30 cellular contexts compared by ENCODE assay signal in the genomic region with DNA sequence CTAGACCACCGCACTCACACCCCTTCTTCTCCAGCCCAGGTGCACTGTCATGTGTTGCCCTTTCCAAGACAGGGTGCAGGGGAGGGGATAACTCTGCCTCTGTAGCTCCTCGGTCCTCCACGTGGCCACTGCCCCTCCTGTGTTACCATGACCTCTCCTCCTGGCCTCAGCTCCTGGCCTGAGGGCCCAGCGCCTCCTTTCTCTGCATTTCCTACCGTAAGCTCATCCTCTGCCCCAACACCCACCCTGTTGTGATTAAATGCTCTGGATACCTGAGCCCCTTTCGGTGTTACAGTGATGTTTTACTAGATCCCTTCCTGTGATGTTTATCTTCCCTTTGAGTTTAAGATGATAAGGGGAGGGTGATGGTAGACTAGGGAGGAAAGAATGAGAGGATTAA.
"Had no signal": no experiment of that assay in that cellular context is flagged by ENCODE, and none has a peak within 500 bp of the region (broad histone marks: within the 10 kb centered on the region; RNA-seq: fewer than 3 reads in every experiment).

No MANE protein-coding gene starts in this region.

- H3K4me1 ChIP-seq: breast epithelium, colonic mucosa, prostate gland, vagina had no signal

- H3K27ac Mint-ChIP-seq: activated B cell treated with CpG ODN at 0.5 μM for 24 hours; activated CD8-positive, alpha-beta T cell treated with anti-CD3 and anti-CD28 coated beads for 36 hours; activated naive CD4-positive, alpha-beta T cell treated with anti-CD3 and anti-CD28 coated beads, Interleukin-2, amount 50 U/mL, for 72 hours; activated T-helper 2 cell treated with anti-CD3 and anti-CD28 coated beads, Interferon-gamma antibody, Interleukin-2, Interleukin-4, amounts not matched to agents 10 μg/mL and 5 μg/mL and 100 μg/mL, durations not matched to agents 14 hours and 24 hours and 36 hours; immature natural killer cell; stimulated activated effector memory CD8-positive, alpha-beta T cell treated with anti-CD3 and anti-CD28 coated beads, Interleukin-12 subunit alpha, Interleukin-12 subunit beta, amount 100 ng/mL, for 72 hours; stimulated activated naive CD8-positive, alpha-beta T cell treated with anti-CD3 and anti-CD28 coated beads, Interleukin-15, amount 100 ng/mL, for 72 hours had no signal

- H3K9me3 ChIP-seq: colonic mucosa, ovary had no signal

- H3K36me3 ChIP-seq: breast epithelium, colonic mucosa, gastroesophageal sphincter, ovary, prostate gland, upper lobe of left lung, vagina had no signal

- H3K27me3 ChIP-seq: breast epithelium, colonic mucosa, gastroesophageal sphincter, ovary, upper lobe of left lung, vagina had no signal

- H3K27ac ChIP-seq: breast epithelium, colonic mucosa, gastroesophageal sphincter, ovary, prostate gland, skin epidermis, upper lobe of left lung, vagina had no signal

- H3K4me3 Mint-ChIP-seq: activated B cell treated with CpG ODN at 0.5 μM for 24 hours; activated CD8-positive, alpha-beta T cell treated with anti-CD3 and anti-CD28 coated beads for 36 hours; immature natural killer cell; naive thymus-derived CD8-positive, alpha-beta T cell; stimulated activated effector memory CD8-positive, alpha-beta T cell treated with anti-CD3 and anti-CD28 coated beads, Interleukin-12 subunit alpha, Interleukin-12 subunit beta, amount 100 ng/mL, for 72 hours; stimulated activated naive CD8-positive, alpha-beta T cell treated with anti-CD3 and anti-CD28 coated beads, Interleukin-15, amount 100 ng/mL, for 72 hours had no signal

- DNase-seq: activated B cell treated with CpG ODN at 0.5 μM for 24 hours; activated CD4-positive, alpha-beta T cell treated with anti-CD3 and anti-CD28 coated beads, Interleukin-2, amount 50 U/mL, for 1 hour; activated CD8-positive, alpha-beta T cell treated with anti-CD3 and anti-CD28 coated beads for 36 hours; activated naive CD4-positive, alpha-beta T cell; activated T-cell treated with anti-CD3 and anti-CD28 coated beads, Interleukin-2, amount 50 U/mL, for 48 hours; cerebellar nuclear complex; colonic mucosa; effector CD8-positive, alpha-beta T cell; hypothalamus; immature natural killer cell; kidney; left colon; naive thymus-derived CD8-positive, alpha-beta T cell; ovary; retina; stimulated activated CD4-positive, alpha-beta T cell treated with anti-CD3 and anti-CD28 coated beads, Interleukin-12 subunit alpha, Interleukin-12 subunit beta, amount 100 ng/mL, for 4 hours; stimulated activated CD4-positive, alpha-beta T cell treated with anti-CD3 and anti-CD28 coated beads, Interleukin-4, amount 100 ng/mL, for 1 hour; stimulated activated naive CD8-positive, alpha-beta T cell treated with anti-CD3 and anti-CD28 coated beads, Interleukin-15, amount 100 ng/mL, for 72 hours; substantia nigra; T-helper 2 cell; upper lobe of left lung had no signal

- H3K27me3 Mint-ChIP-seq: activated B cell treated with CpG ODN at 0.5 μM for 24 hours; activated CD8-positive, alpha-beta T cell treated with anti-CD3 and anti-CD28 coated beads for 36 hours; naive thymus-derived CD8-positive, alpha-beta T cell; stimulated activated naive CD8-positive, alpha-beta T cell treated with anti-CD3 and anti-CD28 coated beads, Interleukin-15, amount 100 ng/mL, for 72 hours had no signal

- H3K4me1 Mint-ChIP-seq: activated B cell treated with CpG ODN at 0.5 μM for 24 hours; immature natural killer cell; stimulated activated effector memory CD8-positive, alpha-beta T cell treated with anti-CD3 and anti-CD28 coated beads, Interleukin-12 subunit alpha, Interleukin-12 subunit beta, amount 100 ng/mL, for 72 hours; stimulated activated naive CD8-positive, alpha-beta T cell treated with anti-CD3 and anti-CD28 coated beads, Interleukin-15, amount 100 ng/mL, for 72 hours had no signal

- ATAC-seq: activated CD8-positive, alpha-beta T cell treated with anti-CD3 and anti-CD28 coated beads for 36 hours; activated naive CD4-positive, alpha-beta T cell treated with anti-CD3 and anti-CD28 coated beads, Interleukin-2, amount 50 U/mL, for 72 hours; gastroesophageal sphincter; left colon; naive thymus-derived CD8-positive, alpha-beta T cell; sciatic nerve; stimulated activated effector memory CD8-positive, alpha-beta T cell treated with anti-CD3 and anti-CD28 coated beads, Interleukin-12 subunit alpha, Interleukin-12 subunit beta, amount 100 ng/mL, for 72 hours; stimulated activated naive CD8-positive, alpha-beta T cell treated with anti-CD3 and anti-CD28 coated beads, Interleukin-15, amount 100 ng/mL, for 72 hours had no signal

- H3K36me3 Mint-ChIP-seq: stimulated activated effector memory CD8-positive, alpha-beta T cell treated with anti-CD3 and anti-CD28 coated beads, Interleukin-12 subunit alpha, Interleukin-12 subunit beta, amount 100 ng/mL, for 72 hours had no signal

- H3K4me3 ChIP-seq: breast epithelium, colonic mucosa, gastroesophageal sphincter, ovary, prostate gland, skin epidermis, upper lobe of left lung, vagina had no signal
